8 cellular contexts compared by ENCODE assay signal in genomic region chr18:1884623-1885022, GRCh38.
"Had no signal": no experiment of that assay in that cellular context is flagged by ENCODE, and none has a peak within 500 bp of the region (broad histone marks: within the 10 kb centered on the region; RNA-seq: fewer than 3 reads in every experiment).

No MANE protein-coding gene starts in this region.

- H3K27ac ChIP-seq: HL-60, KMS-11 had no signal

- DNase-seq: IMR-90, KBM-7, KG1 had no signal

- FAIRE-seq: HTR-8/SVneo, K562 had no signal

- H3K4me1 Mint-ChIP-seq: IgD-negative memory B cell had no signal

- H3K4me2 ChIP-seq: KMS-11 had no signal

- H3K9ac ChIP-seq: KMS-11 had no signal

- ATAC-seq: K562 had no signal

- H3K27ac Mint-ChIP-seq: IgD-negative memory B cell had no signal

- H3K4me3 ChIP-seq: K562 had no signal

- H3K27me3 Mint-ChIP-seq: IgD-negative memory B cell had no signal
